ENCODE assay signal across 19 cellular contexts in the genomic region with DNA sequence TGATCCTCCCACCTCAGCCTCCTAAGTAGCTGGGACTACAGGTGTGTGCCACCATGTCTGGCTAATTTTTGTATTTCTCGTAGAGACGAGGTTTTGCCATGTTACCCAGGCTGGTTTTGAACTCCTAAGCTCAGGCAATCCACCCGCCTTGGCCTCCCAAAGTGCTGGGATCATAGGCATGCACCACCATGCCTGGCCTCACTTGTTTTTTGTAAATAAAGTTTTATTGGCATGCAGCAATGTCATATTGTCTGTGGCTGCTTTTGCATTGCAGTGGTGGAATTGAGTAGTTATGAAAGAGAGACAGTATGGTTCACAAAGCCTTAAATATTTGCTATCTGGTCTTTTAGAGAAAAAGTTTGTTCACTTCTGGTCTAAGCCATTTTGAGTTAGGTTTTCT.
"Had no signal": no experiment of that assay in that cellular context is flagged by ENCODE, and none has a peak within 500 bp of the region (broad histone marks: within the 10 kb centered on the region; RNA-seq: fewer than 3 reads in every experiment).

No MANE protein-coding gene starts in this region.

- H3K4me2 ChIP-seq: smooth muscle cell had no signal

- ATAC-seq: esophagus mucosa, gastrocnemius medialis, sciatic nerve had no signal

- H3K4me3 ChIP-seq: colonic mucosa, gastrocnemius medialis, lung, smooth muscle cell, testis, tibial artery had no signal

- H2AFZ ChIP-seq: parathyroid adenoma had no signal

- H3K36me3 ChIP-seq: colonic mucosa, gastrocnemius medialis, neutrophil, tibial artery had no signal

- H3K9me3 ChIP-seq: colonic mucosa, gastrocnemius medialis, neutrophil, testis, tibial artery had no signal

- H3K9ac ChIP-seq: parathyroid adenoma had no signal

- H3K27ac ChIP-seq: colonic mucosa, epithelial cell of prostate, gastrocnemius medialis, parathyroid adenoma, testis, tibial artery had no signal

- H3K79me2 ChIP-seq: parathyroid adenoma had no signal

- FAIRE-seq: keratinocyte had no signal

- DNase-seq: effector CD8-positive, alpha-beta T cell; endodermal cell; foreskin fibroblast; gastrocnemius medialis; head of caudate nucleus; stimulated activated CD4-positive, alpha-beta T cell treated with anti-CD3 and anti-CD28 coated beads, Interleukin-12 subunit alpha, Interleukin-12 subunit beta, amount 100 ng/mL, for 4 hours; stimulated activated CD4-positive, alpha-beta T cell treated with anti-CD3 and anti-CD28 coated beads, Interleukin-4, amount 100 ng/mL, for 1 hour; substantia nigra; testis; tibial artery had no signal

- H3K4me1 ChIP-seq: colonic mucosa, gastrocnemius medialis, parathyroid adenoma had no signal

- H3K27me3 ChIP-seq: colonic mucosa, gastrocnemius medialis, neutrophil, testis, tibial artery had no signal
